In genomic region chr14:21384494-21384851, GRCh38 we compare ENCODE assay signal across 8 cellular contexts. TPM values are rescaled to one million over a fixed set of nuclear protein-coding genes. Genes with fewer than 3 reads are reported as not detected.
DNase-seq lines count a peak whose midpoint lies in the region; ATAC-seq and TF ChIP-seq lines count a peak whose summit lies in the region.

No MANE protein-coding gene starts in this region.

- H3K4me1 ChIP-seq in mesodermal cell (ENCODE audit: control insufficient read depth, insufficient read depth, low read length, poor library complexity, severe bottlenecking): peaks cover 22% of the 10 kb centered on the region

- peak overlapping the region; percentile 78 for H3K4me3 ChIP-seq in astrocyte of the cerebellum (ENCODE audit: low read depth, low read length)
- H3K4me3 ChIP-seq in mesodermal cell (ENCODE audit: extremely low read depth, insufficient read depth, low read length, poor library complexity, severe bottlenecking): peak overlapping the region; percentile 90

- WGBS in mesodermal cell (ENCODE audit: insufficient coverage in 2 of 2), 2 experiments: 8 to 9% methylated on average over 10 to 11 of the region's 12 CpGs

- peak; percentile 21 for ATAC-seq in HG03558 (IDR thresholded peaks at IDR 0.05; ENCODE audit: extremely low read depth, unreplicated experiment)
- ATAC-seq in HG03469 (IDR thresholded peaks at IDR 0.05; ENCODE audit: unreplicated experiment): no peak

- TF ChIP-seq CTCF in C4-2B (conservative IDR thresholded peaks at IDR 0.05) (no peak), astrocyte of the cerebellum (IDR thresholded peaks at IDR 0.05; ENCODE audit: low read depth, low read length, missing control alignments) (no peak)

- in situ Hi-C loops in astrocyte of the cerebellum (cut with HindIII; ENCODE audit: low sequenced_read_pairs): no loop called here

- peaks cover 48% of the 10 kb centered on the region for H3K36me3 ChIP-seq in mesodermal cell (ENCODE audit: control insufficient read depth, insufficient read depth, low read length)

- H3K27ac ChIP-seq in C4-2B (peak overlapping the region; percentile 88), mesodermal cell (ENCODE audit: low read depth, low read length, severe bottlenecking) (peak overlapping the region; percentile 98)

- H3K9me3 ChIP-seq in mesodermal cell (ENCODE audit: control insufficient read depth, low read length): no peaks in the 10 kb centered on the region

- DNase-seq in GM19238 (ENCODE audit: insufficient read length, low spot score) (peak; percentile 8), astrocyte of the cerebellum (ENCODE audit: low read depth) (no peak), NCI-H2029 (lab: John Stamatoyannopoulos, UW) (no peak)
- no peak for DNase-seq in effector CD4-positive, alpha-beta T cell

RNA-seq across cellular contexts. Expression of gene SUPT16H, which starts 0.7 kb away (rescaled TPM):
- 110 TPM for polyA plus RNA-seq in mesodermal cell (2013, experiment 1 of 2)
- polyA plus RNA-seq in mesodermal cell (2013, experiment 2 of 2): 110 TPM
